18 cellular contexts compared by ENCODE assay signal in the genomic region with DNA sequence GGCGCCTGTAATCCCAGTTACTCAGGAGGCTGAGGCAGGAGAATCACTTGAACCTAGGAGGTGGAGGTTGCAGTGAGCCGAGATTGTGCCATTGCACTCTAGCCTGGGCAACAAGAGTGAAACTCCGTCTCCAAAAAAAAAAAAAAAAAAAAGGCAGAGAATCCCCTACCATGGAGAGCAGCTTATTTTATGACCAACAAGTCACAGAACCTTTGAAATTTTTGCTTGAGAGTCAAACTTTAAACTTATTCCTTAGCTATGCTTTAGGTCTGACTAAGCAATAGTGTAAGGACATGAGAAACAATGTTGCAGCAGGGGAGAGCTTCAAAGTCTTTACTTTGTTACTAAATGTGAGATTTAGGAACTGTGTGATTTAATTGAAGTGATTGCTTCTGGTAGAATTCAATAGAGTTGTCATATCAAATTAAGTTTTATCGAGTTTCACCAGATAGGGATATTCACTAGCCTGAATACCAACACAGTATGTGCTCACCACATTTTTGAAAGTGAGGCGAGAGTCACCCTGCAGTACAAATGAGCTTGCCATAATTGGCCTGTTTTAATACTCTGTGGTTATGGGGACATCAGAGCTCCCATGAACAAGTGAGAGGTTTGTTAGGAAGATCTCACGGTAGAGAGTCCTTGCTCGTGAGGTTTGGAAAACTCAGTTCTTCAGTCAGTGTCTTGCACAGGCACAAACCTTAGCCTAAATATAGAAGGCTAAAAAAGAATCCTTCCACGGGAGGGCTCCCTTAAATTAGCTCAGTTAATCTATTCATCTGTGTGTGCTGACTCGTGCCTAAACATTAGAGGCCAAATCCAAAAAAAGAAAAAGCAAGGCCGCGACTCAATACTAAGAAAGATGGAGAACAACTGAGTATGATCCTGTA.
DNase-seq lines count a peak whose midpoint lies in the region; ATAC-seq and TF ChIP-seq lines count a peak whose summit lies in the region.
"Had no signal": no experiment of that assay in that cellular context is flagged by ENCODE, and none has a peak within 500 bp of the region (broad histone marks: within the 10 kb centered on the region; RNA-seq: fewer than 3 reads in every experiment).

No MANE protein-coding gene starts in this region.

- H3K79me1 ChIP-seq in IMR-90 (ENCODE audit: low read depth in 1 of 2, low read length in 2 of 2), result peaks cover 38 to 87% of the 10 kb centered on the region in 2 experiments

- no peaks in the 10 kb centered on the region for H3K36me3 ChIP-seq in IMR-90 (ENCODE audit: control insufficient read depth, insufficient read depth, low read length)
- no peaks in the 10 kb centered on the region for H3K36me3 ChIP-seq in tibial nerve

- H4K91ac ChIP-seq in IMR-90 (ENCODE audit: insufficient read depth, low read depth, low read length), result no peak overlapping the region

- TF ChIP-seq EP300 in tibial nerve (IDR thresholded peaks at IDR 0.05), result no peak

- H3K23ac ChIP-seq in IMR-90 (ENCODE audit: low read depth, low read length), result peak overlapping the region; percentile 49

- peak overlapping the region; percentile 41; the same call in 1 of the 2 replicates for H3K14ac ChIP-seq in IMR-90 (replicated peaks; ENCODE audit: low read depth, low read length)

- no peak overlapping the region for H2AFZ ChIP-seq in IMR-90 (replicated peaks; ENCODE audit: low read length, poor library complexity)

- peaks cover 24% of the 10 kb centered on the region for H3K9me1 ChIP-seq in IMR-90 (ENCODE audit: insufficient read depth, low read length)

- WGBS in IMR-90 (ENCODE audit: extremely low coverage in 2 of 2, insufficient read length in 1 of 2), 2 experiments, result 20% methylated on average over 1 of the region's 11 CpGs; no CpG with 5 or more reads in 1 of the 2 experiments
- 76 to 78% methylated on average over 11 of the region's 11 CpGs for WGBS in tibial nerve, 2 donors

- BruUV-seq in IMR-90 (replicated peaks; lab: Mats Ljungman, UMichigan), result no TSS peak

- dilution Hi-C loops in IMR-90 (cut with HindIII; ENCODE audit: low sequenced_read_pairs, unreplicated experiment), result no loop called here

- no peak for DNase-seq in IMR-90
- no peak for DNase-seq in coronary artery (ENCODE audit: low spot score)
- DNase-seq in tibial nerve (ENCODE audit: low spot score in 2 of 2), result no peak
- DNase-seq in Kasumi-1 (lab: John Stamatoyannopoulos, UW), result no peak
- no peak for DNase-seq in cerebellum (ENCODE audit: low spot score)
- DNase-seq: activated CD8-positive, alpha-beta T cell treated with anti-CD3 and anti-CD28 coated beads, Interleukin-2, amount 10 ng/mL, durations not matched to agents 7 days and 5 days; amniotic stem cell; CD4-positive, alpha-beta T cell; DMS79; H7; Karpas-422; NCI-H510A treated with DMSO at 0.1 percent for 48 hours; nephron progenitor cell; OCI-M1 had no signal

- in situ Hi-C loops in IMR-90 (cut with MboI; ENCODE audit: low sequenced_read_pairs), result no loop called here

- CTCF ChIA-PET in IMR-90 (lab: Yijun Ruan, JAX), result interaction anchor here (0.9 kb wide), 1 partner anchor 8 kb away, joined by 3 read pairs; no protein-coding TSS in a partner anchor

- H3K56ac ChIP-seq in IMR-90 (ENCODE audit: extremely low read depth, insufficient read depth, low read length), result no peak overlapping the region

- no peak overlapping the region for H3K4me3 ChIP-seq in IMR-90 (ENCODE audit: insufficient read depth, low read depth, low read length)
- no peak overlapping the region for H3K4me3 ChIP-seq in coronary artery
- H3K4me3 ChIP-seq in tibial nerve, result no peak overlapping the region

- 0 out of 4 replicates have a peak overlapping the region, but pooled peaks of 1 of the 2 experiments have one; percentile 23 for H4K8ac ChIP-seq in IMR-90 (ENCODE audit: low read depth in 2 of 2, low read length in 2 of 2)

- H4K20me1 ChIP-seq in IMR-90 (ENCODE audit: insufficient read depth, low read length), result peaks cover 75% of the 10 kb centered on the region

- H3K9me3 ChIP-seq in IMR-90 (ENCODE audit: control insufficient read depth, insufficient read depth, low read length) (no peaks in the 10 kb centered on the region), tibial nerve (no peaks in the 10 kb centered on the region)

- no peak overlapping the region for H2AK9ac ChIP-seq in IMR-90 (replicated peaks; ENCODE audit: low read depth, low read length, poor library complexity)

- H2BK20ac ChIP-seq in IMR-90 (ENCODE audit: low read depth, low read length), result peak overlapping the region; percentile 32; the same call in 1 of the 2 replicates

- H3K4ac ChIP-seq in IMR-90 (ENCODE audit: low read depth, low read length), result peak overlapping the region; percentile 4; the same call in 1 of the 2 replicates

- no peak overlapping the region for H3K4me2 ChIP-seq in IMR-90 (ENCODE audit: low read depth, low read length)

- peaks cover 91% of the 10 kb centered on the region for H3K4me1 Mint-ChIP-seq in nephron

- H3K27ac ChIP-seq in IMR-90 (ENCODE audit: insufficient read depth, low read length), result no peak overlapping the region
- peak overlapping the region; percentile 79 to 93 for H3K27ac ChIP-seq in coronary artery
- peak overlapping the region in 3 of 4 donors; percentile 80 to 94 (median 93) for H3K27ac ChIP-seq in tibial nerve

- peak overlapping the region in 1 of 3 experiments; percentile 59 for H3K4me3 Mint-ChIP-seq in nephron
- H3K4me3 Mint-ChIP-seq: activated CD8-positive, alpha-beta T cell treated with anti-CD3 and anti-CD28 coated beads, Interleukin-2, amount 10 ng/mL, durations not matched to agents 7 days and 5 days; CD4-positive, alpha-beta T cell; nephron progenitor cell; stimulated activated memory B cell treated with anti-CD40 and anti-IgM and Interleukin-4, amounts not matched to agents 10 μg/mL and 1 μg/mL and 100 μg/mL, for 72 hours had no signal

- H3K36me3 Mint-ChIP-seq in nephron (ENCODE audit: low read depth), result no peaks in the 10 kb centered on the region
- H3K36me3 Mint-ChIP-seq: stimulated activated memory B cell treated with anti-CD40 and anti-IgM and Interleukin-4, amounts not matched to agents 10 μg/mL and 1 μg/mL and 100 μg/mL, for 72 hours had no signal

- H3K27me3 ChIP-seq in IMR-90 (ENCODE audit: control insufficient read depth, insufficient read depth, low read length), result no peaks in the 10 kb centered on the region
- no peaks in the 10 kb centered on the region for H3K27me3 ChIP-seq in tibial nerve

- H3K4me1 ChIP-seq in IMR-90 (ENCODE audit: control insufficient read depth, insufficient read depth, low read length) (peaks cover 19% of the 10 kb centered on the region), tibial nerve (peaks cover 0 to 91% (median 29%) of the 10 kb centered on the region in 4 donors)

- H3K27me3 Mint-ChIP-seq in nephron (ENCODE audit: low read depth), result no peaks in the 10 kb centered on the region
- H3K27me3 Mint-ChIP-seq: stimulated activated memory B cell treated with anti-CD40 and anti-IgM and Interleukin-4, amounts not matched to agents 10 μg/mL and 1 μg/mL and 100 μg/mL, for 72 hours had no signal

- intact Hi-C loops in IMR-90 (cut with micrococcal nuclease), result no loop called here

- no peak overlapping the region for H4K5ac ChIP-seq in IMR-90 (ENCODE audit: low read depth, low read length)

- no peak for ATAC-seq in IMR-90 (ENCODE audit: low read depth)
- no peak for ATAC-seq in GM19397 (IDR thresholded peaks at IDR 0.05; ENCODE audit: unreplicated experiment)
- no peak for ATAC-seq in GM18505 (IDR thresholded peaks at IDR 0.05; ENCODE audit: unreplicated experiment)
- ATAC-seq: activated CD8-positive, alpha-beta T cell treated with anti-CD3 and anti-CD28 coated beads, Interleukin-2, amount 10 ng/mL, durations not matched to agents 7 days and 5 days; stimulated activated memory B cell treated with anti-CD40 and anti-IgM and Interleukin-4, amounts not matched to agents 10 μg/mL and 1 μg/mL and 100 μg/mL, for 72 hours had no signal

- H3K9me3 Mint-ChIP-seq in nephron, result no peaks in the 10 kb centered on the region
- H3K9me3 Mint-ChIP-seq: CD4-positive, alpha-beta T cell; nephron progenitor cell; stimulated activated memory B cell treated with anti-CD40 and anti-IgM and Interleukin-4, amounts not matched to agents 10 μg/mL and 1 μg/mL and 100 μg/mL, for 72 hours had no signal

- H3K18ac ChIP-seq in IMR-90 (ENCODE audit: low read depth, low read length), result no peak overlapping the region; the same call in 1 of the 2 replicates

- TF ChIP-seq CTCF in IMR-90 (conservative IDR thresholded peaks at IDR 0.05; ENCODE audit: low read depth, low read length), result no peak
- no peak for TF ChIP-seq CTCF in coronary artery (IDR thresholded peaks at IDR 0.05)
- no peak for TF ChIP-seq CTCF in nephron (IDR thresholded peaks at IDR 0.05; ENCODE audit: unreplicated experiment in 3 of 3)
- TF ChIP-seq CTCF in tibial nerve (IDR thresholded peaks at IDR 0.05), result no peak

- no peak overlapping the region for H2BK15ac ChIP-seq in IMR-90 (ENCODE audit: low read depth, low read length)

- H3K27ac Mint-ChIP-seq in nephron, result peak overlapping the region in 2 of 3 experiments; percentile 52 to 79
- H3K27ac Mint-ChIP-seq: activated CD8-positive, alpha-beta T cell treated with anti-CD3 and anti-CD28 coated beads, Interleukin-2, amount 10 ng/mL, durations not matched to agents 7 days and 5 days; CD4-positive, alpha-beta T cell; nephron progenitor cell had no signal

- POLR2A ChIA-PET in IMR-90 (lab: Charles Lee; ENCODE audit: unreplicated experiment), result no interaction called here

- H2BK5ac ChIP-seq in IMR-90 (ENCODE audit: low read depth, low read length, poor library complexity, severe bottlenecking), result no peak overlapping the region

- no peak overlapping the region for H3K9ac ChIP-seq in IMR-90 (ENCODE audit: low read depth, low read length)

- 0 out of 2 replicates have a peak overlapping the region, but pooled peaks have one; percentile 18 for H2BK120ac ChIP-seq in IMR-90 (ENCODE audit: low read depth, low read length)

- TF ChIP-seq RAD21 in IMR-90 (IDR thresholded peaks at IDR 0.05; ENCODE audit: low read length), result no peak

- H2AK5ac ChIP-seq in IMR-90 (ENCODE audit: low read depth, low read length), result 0 out of 2 replicates have a peak overlapping the region, but pooled peaks have one; percentile 0

- TF ChIP-seq POLR2A in IMR-90 (IDR thresholded peaks at IDR 0.05; ENCODE audit: low read depth, low read length), result no peak
- no peak for TF ChIP-seq POLR2A in tibial nerve (IDR thresholded peaks at IDR 0.05)
- TF ChIP-seq POLR2A in GM18505 (IDR thresholded peaks at IDR 0.05; ENCODE audit: borderline replicate concordance, extremely low read depth, insufficient read depth, insufficient read length), result no peak

TF ChIP-seq in IMR-90, 13 proteins besides CTCF, POLR2A, EP300 and RAD21 (continues in another document):
- TF ChIP-seq CEBPB (IDR thresholded peaks at IDR 0.05; ENCODE audit: low read depth, low read length) (no peak), BHLHE40 (IDR thresholded peaks at IDR 0.05; ENCODE audit: low read depth, low read length) (no peak), SMC3 (IDR thresholded peaks at IDR 0.05; ENCODE audit: low read depth, low read length) (no peak), MAZ (IDR thresholded peaks at IDR 0.05; ENCODE audit: borderline replicate concordance, low read depth, low read length) (no peak), CHD1 (IDR thresholded peaks at IDR 0.05; ENCODE audit: low read depth, low read length) (no peak), MXI1 (IDR thresholded peaks at IDR 0.05; ENCODE audit: borderline replicate concordance, low read depth, low read length) (no peak), FOS (IDR thresholded peaks at IDR 0.05; ENCODE audit: low read depth, low read length) (no peak)
